ENCODE assay signal across 20 cellular contexts in the genomic region with DNA sequence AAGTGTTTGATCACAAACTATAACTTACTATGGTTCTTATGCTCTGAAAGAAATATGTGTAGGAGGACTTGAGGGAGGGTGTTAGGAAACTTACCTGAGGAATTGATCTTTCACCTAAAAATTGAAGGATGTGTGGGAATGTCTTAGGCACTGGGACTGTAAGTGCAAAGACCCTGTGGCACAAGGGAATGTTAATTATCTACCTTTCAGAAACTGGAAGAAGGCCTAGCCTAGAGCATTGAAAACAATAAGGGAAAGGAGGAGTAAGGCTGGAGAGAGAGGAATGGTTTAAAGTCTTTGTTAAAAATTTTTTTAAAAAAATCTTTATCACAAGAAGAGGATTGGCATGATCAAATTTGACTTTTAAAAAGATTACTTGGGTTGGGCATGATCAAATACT. TPM values are rescaled to one million over a fixed set of nuclear protein-coding genes. Genes with fewer than 3 reads are reported as not detected.
DNase-seq lines count a peak whose midpoint lies in the region; ATAC-seq lines count a peak whose summit lies in the region.
"Had no signal": no experiment of that assay in that cellular context is flagged by ENCODE, and none has a peak within 500 bp of the region (broad histone marks: within the 10 kb centered on the region; RNA-seq: fewer than 3 reads in every experiment).

No MANE protein-coding gene starts in this region.

- DNase-seq in activated naive CD4-positive, alpha-beta T cell treated with anti-CD3 and anti-CD28 coated beads for 36 hours: no peak
- DNase-seq in naive thymus-derived CD4-positive, alpha-beta T cell: no peak
- DNase-seq in NCI-H146 (lab: John Stamatoyannopoulos, UW): no peak
- no peak for DNase-seq in cerebellar cortex (ENCODE audit: low spot score)
- DNase-seq: BE2C; DND-41; Kasumi-1; NCI-H1105 treated with DMSO at 0.1 percent for 48 hours; NCI-H187; NCI-H345; NCI-H69; NK-92 treated with Interleukin-12 subunit alpha and Interleukin-12 subunit beta, amount 100 ng/mL, for 24 hours; OCI-M1; RPMI8226; SIG-M5 had no signal

- no peaks in the 10 kb centered on the region for H3K9me3 ChIP-seq in naive thymus-derived CD4-positive, alpha-beta T cell (ENCODE audit: control insufficient read depth in 2 of 3, low read length in 3 of 3)
- H3K9me3 ChIP-seq: BE2C had no signal

- no peaks in the 10 kb centered on the region for H3K9me3 Mint-ChIP-seq in activated naive CD4-positive, alpha-beta T cell treated with anti-CD3 and anti-CD28 coated beads, Interleukin-2, amount 50 U/mL, for 24 hours
- no peaks in the 10 kb centered on the region for H3K9me3 Mint-ChIP-seq in activated naive CD4-positive, alpha-beta T cell treated with anti-CD3 and anti-CD28 coated beads for 36 hours
- no peaks in the 10 kb centered on the region for H3K9me3 Mint-ChIP-seq in activated T-helper 17 cell treated with anti-CD3 and anti-CD28 coated beads, Interleukin-2, amount 50 U/mL, for 72 hours
- no peaks in the 10 kb centered on the region for H3K9me3 Mint-ChIP-seq in naive thymus-derived CD4-positive, alpha-beta T cell

- peaks cover 7% of the 10 kb centered on the region for H3K36me3 Mint-ChIP-seq in activated naive CD4-positive, alpha-beta T cell treated with anti-CD3 and anti-CD28 coated beads, Interleukin-2, amount 50 U/mL, for 24 hours
- peaks cover 2% of the 10 kb centered on the region for H3K36me3 Mint-ChIP-seq in activated naive CD4-positive, alpha-beta T cell treated with anti-CD3 and anti-CD28 coated beads for 36 hours (ENCODE audit: low read depth)
- peaks cover 25% of the 10 kb centered on the region for H3K36me3 Mint-ChIP-seq in activated T-helper 17 cell treated with anti-CD3 and anti-CD28 coated beads, Interleukin-2, amount 50 U/mL, for 72 hours (ENCODE audit: low read depth)
- peaks cover 0 to 20% (median 6%) of the 10 kb centered on the region in 5 donors for H3K36me3 Mint-ChIP-seq in naive thymus-derived CD4-positive, alpha-beta T cell

- POLR2A ChIA-PET in naive thymus-derived CD4-positive, alpha-beta T cell (lab: Charles Lee): no interaction called here

- H3K4me3 ChIP-seq in naive thymus-derived CD4-positive, alpha-beta T cell (ENCODE audit: low read length): no peak overlapping the region

- peaks cover 83% of the 10 kb centered on the region for H3K4me1 Mint-ChIP-seq in activated naive CD4-positive, alpha-beta T cell treated with anti-CD3 and anti-CD28 coated beads, Interleukin-2, amount 50 U/mL, for 24 hours
- H3K4me1 Mint-ChIP-seq in activated naive CD4-positive, alpha-beta T cell treated with anti-CD3 and anti-CD28 coated beads for 36 hours (ENCODE audit: low read depth): peaks cover 69% of the 10 kb centered on the region
- peaks cover 33% of the 10 kb centered on the region for H3K4me1 Mint-ChIP-seq in activated T-helper 17 cell treated with anti-CD3 and anti-CD28 coated beads, Interleukin-2, amount 50 U/mL, for 72 hours
- H3K4me1 Mint-ChIP-seq in naive thymus-derived CD4-positive, alpha-beta T cell: peaks cover 39 to 86% (median 69%) of the 10 kb centered on the region in 7 donors

- H3K27ac Mint-ChIP-seq in activated naive CD4-positive, alpha-beta T cell treated with anti-CD3 and anti-CD28 coated beads, Interleukin-2, amount 50 U/mL, for 24 hours: peak overlapping the region; percentile 63
- no peak overlapping the region for H3K27ac Mint-ChIP-seq in activated naive CD4-positive, alpha-beta T cell treated with anti-CD3 and anti-CD28 coated beads for 36 hours
- no peak overlapping the region for H3K27ac Mint-ChIP-seq in activated T-helper 17 cell treated with anti-CD3 and anti-CD28 coated beads, Interleukin-2, amount 50 U/mL, for 72 hours
- H3K27ac Mint-ChIP-seq in naive thymus-derived CD4-positive, alpha-beta T cell: peak overlapping the region in 3 of 9 donors; percentile 9 to 81 (median 72)

- intact Hi-C loops in activated naive CD4-positive, alpha-beta T cell treated with anti-CD3 and anti-CD28 coated beads for 36 hours (cut with micrococcal nuclease): no loop called here
- intact Hi-C loops in naive thymus-derived CD4-positive, alpha-beta T cell (cut with micrococcal nuclease): no loop called here

- no peaks in the 10 kb centered on the region for H3K27me3 ChIP-seq in naive thymus-derived CD4-positive, alpha-beta T cell (ENCODE audit: control insufficient read depth in 2 of 2, insufficient read depth in 2 of 2, low read length in 2 of 2)
- H3K27me3 ChIP-seq: BE2C had no signal

- H3K27ac ChIP-seq in naive thymus-derived CD4-positive, alpha-beta T cell (ENCODE audit: low read depth, low read length): no peak overlapping the region
- H3K27ac ChIP-seq: 22Rv1 had no signal

- H3K4me1 ChIP-seq in naive thymus-derived CD4-positive, alpha-beta T cell (ENCODE audit: control insufficient read depth in 2 of 2, insufficient read depth in 2 of 2, low read length in 2 of 2): peaks cover 10 to 23% of the 10 kb centered on the region in 2 donors
- H3K4me1 ChIP-seq: BE2C had no signal

- no peaks in the 10 kb centered on the region for H3K36me3 ChIP-seq in naive thymus-derived CD4-positive, alpha-beta T cell (ENCODE audit: control insufficient read depth in 2 of 3, insufficient read depth in 3 of 3, low read length in 3 of 3)
- H3K36me3 ChIP-seq: BE2C had no signal

- CTCF ChIA-PET in activated naive CD4-positive, alpha-beta T cell treated with anti-CD3 and anti-CD28 coated beads for 36 hours (lab: Charles Lee): interaction anchor here (0.7 kb wide), 1 partner anchor 696 kb away, joined by 3 read pairs; no protein-coding TSS in a partner anchor
- CTCF ChIA-PET in naive thymus-derived CD4-positive, alpha-beta T cell (lab: Charles Lee): no interaction called here

- no peak for ATAC-seq in activated T-helper 17 cell treated with anti-CD3 and anti-CD28 coated beads, Interleukin-2, amount 50 U/mL, for 72 hours (replicated peaks)
- no peak for ATAC-seq in naive thymus-derived CD4-positive, alpha-beta T cell
- ATAC-seq in HG02852 (IDR thresholded peaks at IDR 0.05; ENCODE audit: unreplicated experiment) (no peak), GM19455 (IDR thresholded peaks at IDR 0.05; ENCODE audit: unreplicated experiment) (no peak)

- H3K4me3 Mint-ChIP-seq in activated naive CD4-positive, alpha-beta T cell treated with anti-CD3 and anti-CD28 coated beads, Interleukin-2, amount 50 U/mL, for 24 hours: peak overlapping the region; percentile 26
- H3K4me3 Mint-ChIP-seq in activated naive CD4-positive, alpha-beta T cell treated with anti-CD3 and anti-CD28 coated beads for 36 hours: no peak overlapping the region
- peak overlapping the region; percentile 15 for H3K4me3 Mint-ChIP-seq in activated T-helper 17 cell treated with anti-CD3 and anti-CD28 coated beads, Interleukin-2, amount 50 U/mL, for 72 hours
- H3K4me3 Mint-ChIP-seq in naive thymus-derived CD4-positive, alpha-beta T cell: peak overlapping the region in 8 of 10 donors; percentile 18 to 54 (median 35)

- no peaks in the 10 kb centered on the region for H3K27me3 Mint-ChIP-seq in activated naive CD4-positive, alpha-beta T cell treated with anti-CD3 and anti-CD28 coated beads, Interleukin-2, amount 50 U/mL, for 24 hours
- H3K27me3 Mint-ChIP-seq in activated naive CD4-positive, alpha-beta T cell treated with anti-CD3 and anti-CD28 coated beads for 36 hours (ENCODE audit: low read depth): no peaks in the 10 kb centered on the region
- no peaks in the 10 kb centered on the region for H3K27me3 Mint-ChIP-seq in activated T-helper 17 cell treated with anti-CD3 and anti-CD28 coated beads, Interleukin-2, amount 50 U/mL, for 72 hours
- H3K27me3 Mint-ChIP-seq in naive thymus-derived CD4-positive, alpha-beta T cell: no peaks in the 10 kb centered on the region

RNA-seq across cellular contexts. Expression of a gene that starts 7.9 kb away (rescaled TPM):
- total RNA-seq in activated naive CD4-positive, alpha-beta T cell treated with anti-CD3 and anti-CD28 coated beads for 36 hours: 10 to 100 TPM; 25.3 to 27.3 TPM
- total RNA-seq in activated T-helper 17 cell treated with anti-CD3 and anti-CD28 coated beads, Interleukin-2, amount 50 U/mL, for 72 hours: 10 to 100 TPM; 32.3 to 49.8 TPM
- 10 to 100 TPM; 25.2 to 46.2 (median 37.0) TPM for total RNA-seq in naive thymus-derived CD4-positive, alpha-beta T cell
- 10 to 100 TPM; 19.7 to 25.9 TPM for polyA plus RNA-seq in naive thymus-derived CD4-positive, alpha-beta T cell
